Comparison of ENCODE assay signal across 5 cellular contexts in genomic region chr1:149826555-149826954, GRCh38. TPM values are rescaled to one million over a fixed set of nuclear protein-coding genes. Genes with fewer than 3 reads are reported as not detected.
"Had no signal": no experiment of that assay in that cellular context is flagged by ENCODE, and none has a peak within 500 bp of the region (broad histone marks: within the 10 kb centered on the region; RNA-seq: fewer than 3 reads in every experiment).

No MANE protein-coding gene starts in this region.

RNA-seq across cellular contexts. Expression of gene FCGR1A, which starts 44.1 kb away (rescaled TPM):
- total RNA-seq: M059J, PC-3, Peyer's patch, SJSA1 had no signal
- polyA plus RNA-seq: SK-N-SH had no signal
